In genomic region chr7:98584830-98585229, GRCh38 we compare ENCODE assay signal across 28 cellular contexts. TPM values are rescaled to one million over a fixed set of nuclear protein-coding genes. Genes with fewer than 3 reads are reported as not detected.
"Had no signal": no experiment of that assay in that cellular context is flagged by ENCODE, and none has a peak within 500 bp of the region (broad histone marks: within the 10 kb centered on the region; RNA-seq: fewer than 3 reads in every experiment).

No MANE protein-coding gene starts in this region.

- H3K4me1 ChIP-seq: colonic mucosa, esophagus muscularis mucosa, esophagus squamous epithelium, foreskin keratinocyte, gastrocnemius medialis, gastroesophageal sphincter, heart left ventricle, heart right ventricle had no signal

- DNase-seq: colonic mucosa; cortex of kidney; dermis blood vessel endothelial cell; dorsolateral prefrontal cortex; effector CD4-positive, alpha-beta T cell; effector CD8-positive, alpha-beta T cell; effector memory CD4-positive, alpha-beta T cell; effector memory CD8-positive, alpha-beta T cell; endodermal cell; erythroblast; esophagus squamous epithelium; foreskin fibroblast; foreskin keratinocyte; foreskin melanocyte; gastrocnemius medialis; glutamatergic neuron; head of caudate nucleus; heart left ventricle; heart right ventricle had no signal

- FAIRE-seq: colon, endometrium, endothelial cell of umbilical vein, frontal cortex had no signal

- H3K27ac ChIP-seq: colonic mucosa, coronary artery, dorsolateral prefrontal cortex, epithelial cell of prostate, esophagus muscularis mucosa, esophagus squamous epithelium, foreskin keratinocyte, gastrocnemius medialis, gastroesophageal sphincter, heart left ventricle, heart right ventricle had no signal

- H3K36me3 ChIP-seq: colonic mucosa, esophagus muscularis mucosa, esophagus squamous epithelium, gastrocnemius medialis, gastroesophageal sphincter, heart left ventricle, heart right ventricle had no signal

- ATAC-seq: effector memory CD8-positive, alpha-beta T cell; esophagus mucosa; foreskin keratinocyte; gastrocnemius medialis; gastroesophageal sphincter; heart left ventricle; heart right ventricle had no signal

- H3K4me3 ChIP-seq: colonic mucosa, coronary artery, dorsolateral prefrontal cortex, esophagus muscularis mucosa, esophagus squamous epithelium, gastrocnemius medialis, gastroesophageal sphincter, heart left ventricle, heart right ventricle had no signal

- H3K9me3 ChIP-seq: colonic mucosa, esophagus squamous epithelium, gastrocnemius medialis had no signal

- H3K27me3 ChIP-seq: colonic mucosa, esophagus squamous epithelium, foreskin keratinocyte, gastrocnemius medialis had no signal

RNA-seq across cellular contexts. Expression of gene NPTX2, which starts 32.3 kb away (rescaled TPM):
- total RNA-seq: foreskin keratinocyte had no signal
- polyA plus RNA-seq: foreskin keratinocyte had no signal
